ENCODE assay signal across 1 cellular context in the genomic region with DNA sequence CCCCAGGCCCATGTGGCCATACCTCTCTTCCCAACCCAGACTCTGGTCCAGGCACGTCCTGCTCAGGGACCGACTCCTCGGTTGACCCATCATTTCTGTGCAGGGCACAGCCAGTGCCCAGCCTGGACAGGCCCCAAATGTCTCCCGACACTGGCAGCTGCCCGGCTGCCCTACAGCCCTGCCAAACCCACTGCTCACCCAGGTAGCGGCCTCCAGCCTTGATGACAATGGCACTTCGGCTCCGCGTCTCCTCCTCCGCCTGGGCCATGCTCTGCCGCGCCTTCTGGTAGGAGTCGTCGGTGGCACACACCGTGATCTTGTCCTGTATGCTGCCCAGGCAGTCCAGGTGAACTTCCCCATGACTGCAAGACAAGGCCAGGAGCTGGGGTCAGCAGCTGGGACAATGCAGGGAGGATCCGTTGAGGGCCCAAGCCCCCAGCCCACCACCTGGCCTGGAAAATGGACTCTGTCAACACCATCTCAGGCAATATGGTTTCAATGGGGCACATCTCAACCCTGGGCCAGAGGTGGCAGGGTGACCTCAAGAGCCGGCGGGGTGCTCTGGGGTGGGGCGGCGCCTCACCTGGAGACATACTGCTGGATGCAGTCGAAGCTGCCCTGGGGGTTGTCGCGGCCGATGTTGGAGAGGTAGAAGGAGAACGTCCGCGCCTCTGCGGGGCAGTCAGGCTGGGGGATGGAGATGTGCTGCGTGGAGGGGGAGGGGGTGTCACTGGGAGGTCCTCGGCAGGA.
TF ChIP-seq lines count a peak whose summit lies in the region.

No MANE protein-coding gene starts in this region.

TF ChIP-seq in liver, 16 proteins besides CTCF, POLR2A, EP300 and RAD21 (continued from another document):
- TF ChIP-seq, protein P1, sequence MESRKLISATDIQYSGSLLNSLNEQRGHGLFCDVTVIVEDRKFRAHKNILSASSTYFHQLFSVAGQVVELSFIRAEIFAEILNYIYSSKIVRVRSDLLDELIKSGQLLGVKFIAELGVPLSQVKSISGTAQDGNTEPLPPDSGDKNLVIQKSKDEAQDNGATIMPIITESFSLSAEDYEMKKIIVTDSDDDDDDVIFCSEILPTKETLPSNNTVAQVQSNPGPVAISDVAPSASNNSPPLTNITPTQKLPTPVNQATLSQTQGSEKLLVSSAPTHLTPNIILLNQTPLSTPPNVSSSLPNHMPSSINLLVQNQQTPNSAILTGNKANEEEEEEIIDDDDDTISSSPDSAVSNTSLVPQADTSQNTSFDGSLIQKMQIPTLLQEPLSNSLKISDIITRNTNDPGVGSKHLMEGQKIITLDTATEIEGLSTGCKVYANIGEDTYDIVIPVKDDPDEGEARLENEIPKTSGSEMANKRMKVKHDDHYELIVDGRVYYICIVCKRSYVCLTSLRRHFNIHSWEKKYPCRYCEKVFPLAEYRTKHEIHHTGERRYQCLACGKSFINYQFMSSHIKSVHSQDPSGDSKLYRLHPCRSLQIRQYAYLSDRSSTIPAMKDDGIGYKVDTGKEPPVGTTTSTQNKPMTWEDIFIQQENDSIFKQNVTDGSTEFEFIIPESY (IDR thresholded peaks at IDR 0.05) = no peak
- TF ChIP-seq, protein P2, sequence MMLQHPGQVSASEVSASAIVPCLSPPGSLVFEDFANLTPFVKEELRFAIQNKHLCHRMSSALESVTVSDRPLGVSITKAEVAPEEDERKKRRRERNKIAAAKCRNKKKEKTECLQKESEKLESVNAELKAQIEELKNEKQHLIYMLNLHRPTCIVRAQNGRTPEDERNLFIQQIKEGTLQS (IDR thresholded peaks at IDR 0.05) = no peak
- TF ChIP-seq FOXA1 (IDR thresholded peaks at IDR 0.05) (no peak), TAF1 (conservative IDR thresholded peaks at IDR 0.05) (no peak)
